Comparison of ENCODE assay signal across 34 cellular contexts in the genomic region with DNA sequence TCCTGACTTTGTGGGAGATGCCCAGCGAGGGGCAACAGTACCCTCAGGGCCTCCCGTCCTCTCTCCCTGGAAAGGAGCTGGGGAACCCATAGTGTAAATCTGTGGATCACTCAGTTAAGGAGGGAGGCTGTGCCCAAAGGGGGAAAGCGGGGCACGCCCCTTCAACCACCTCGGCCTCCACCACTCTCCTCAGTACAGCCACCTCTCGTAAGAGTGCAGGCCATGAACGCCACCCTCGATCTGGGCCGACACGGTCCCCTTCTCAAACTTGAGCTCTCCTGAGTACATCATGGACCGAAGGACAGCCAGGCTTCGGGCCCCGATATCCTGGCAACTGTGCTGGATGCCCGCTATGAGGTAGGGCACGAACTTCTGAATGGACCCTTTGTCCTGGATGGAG.
"Had no signal": no experiment of that assay in that cellular context is flagged by ENCODE, and none has a peak within 500 bp of the region (broad histone marks: within the 10 kb centered on the region; RNA-seq: fewer than 3 reads in every experiment).

No MANE protein-coding gene starts in this region.

- DNase-seq: Karpas-422, Kasumi-1, MG63, MM.1S, MV-4-11, NCI-H1048, NCI-H1092, NCI-H1092 treated with DMSO at 0.1 percent for 48 hours, NCI-H1105, NCI-H1105 treated with DMSO at 0.1 percent for 48 hours, NCI-H1417, NCI-H1417 treated with DMSO at 0.1 percent for 48 hours, NCI-H1436, NCI-H1436 treated with DMSO at 0.1 percent for 48 hours, NCI-H146, NCI-H1694, NCI-H1694 treated with DMSO at 0.1 percent for 48 hours, NCI-H187, NCI-H187 treated with DMSO at 0.1 percent for 48 hours, NCI-H1930, NCI-H2029, NCI-H2029 treated with DMSO at 0.1 percent for 48 hours, NCI-H2081, NCI-H2081 treated with DMSO at 0.1 percent for 48 hours, NCI-H2107, NCI-H2171, NCI-H2227 treated with DMSO at 0.1 percent for 48 hours, NCI-H226, NCI-H345, NCI-H446, NCI-H446 treated with DMSO at 0.1 percent for 48 hours, NCI-H510A, NCI-H510A treated with DMSO at 0.1 percent for 48 hours had no signal

- H3K9me3 ChIP-seq: MG63 had no signal

- H3K27me3 ChIP-seq: MG63 had no signal

- H3K4me3 ChIP-seq: MG63 had no signal

- H3K27ac ChIP-seq: KMS-11 had no signal

- H3K36me3 ChIP-seq: MG63 had no signal
